ENCODE assay signal across 3 cellular contexts in genomic region chr1:8191474-8191873, GRCh38.
TF ChIP-seq lines count a peak whose summit lies in the region.

No MANE protein-coding gene starts in this region.

TF ChIP-seq in GM23338, 12 proteins besides CTCF, POLR2A, EP300 and RAD21:
- TF ChIP-seq REST (IDR thresholded peaks at IDR 0.05; ENCODE audit: unreplicated experiment) (no peak), EZH2 (IDR thresholded peaks at IDR 0.05; ENCODE audit: low read depth, unreplicated experiment) (no peak), JUNB (IDR thresholded peaks at IDR 0.05; ENCODE audit: unreplicated experiment) (no peak)

TF ChIP-seq in HCT116, 20 proteins besides CTCF, POLR2A, EP300 and RAD21:
- TF ChIP-seq POLR2AphosphoS5 (IDR thresholded peaks at IDR 0.05; ENCODE audit: low read depth, low read length) (peak; percentile 85), FOSL1 (IDR thresholded peaks at IDR 0.05; ENCODE audit: low read depth) (no peak), ZBTB33 (IDR thresholded peaks at IDR 0.05; ENCODE audit: extremely low read depth, insufficient replicate concordance, low read length) (peak; percentile 62)

TF ChIP-seq in GM12878, 131 proteins besides CTCF, POLR2A, EP300 and RAD21:
- TF ChIP-seq TAF1 (IDR thresholded peaks at IDR 0.05; ENCODE audit: borderline replicate concordance, low read depth, low read length) (no peak), ATF2 (IDR thresholded peaks at IDR 0.05; ENCODE audit: low read length) (no peak), CEBPB (IDR thresholded peaks at IDR 0.05; ENCODE audit: borderline replicate concordance in 1 of 2, low read depth in 2 of 2, low read length in 2 of 2) (no peak), HDGF (IDR thresholded peaks at IDR 0.05) (no peak), RUNX3 (IDR thresholded peaks at IDR 0.05; ENCODE audit: low read length) (no peak)
